13 cellular contexts compared by ENCODE assay signal in the genomic region with DNA sequence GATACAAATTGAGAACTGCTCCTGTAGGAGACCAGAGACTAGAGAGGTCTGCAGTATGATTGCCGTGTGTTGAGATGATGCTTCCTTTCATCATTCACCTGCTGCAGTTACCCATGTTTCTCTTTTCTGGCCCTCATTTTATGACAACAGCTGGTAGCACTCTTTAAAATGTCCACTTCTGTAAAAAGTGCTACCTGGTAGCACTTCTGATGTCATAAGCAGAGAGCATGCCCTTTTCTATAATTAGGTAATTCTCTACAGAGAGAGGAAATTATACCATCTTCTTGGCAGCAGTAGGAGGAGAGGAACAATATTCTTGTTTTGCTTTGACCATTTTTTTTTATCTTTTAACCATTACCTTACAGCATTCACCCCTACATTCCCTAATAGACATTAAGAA.
"Had no signal": no experiment of that assay in that cellular context is flagged by ENCODE, and none has a peak within 500 bp of the region (broad histone marks: within the 10 kb centered on the region; RNA-seq: fewer than 3 reads in every experiment).

No MANE protein-coding gene starts in this region.

- H3K4me1 ChIP-seq: thyroid gland had no signal

- H3K4me3 ChIP-seq: dorsolateral prefrontal cortex, spleen, thyroid gland had no signal

- DNase-seq: activated CD4-positive, alpha-beta T cell treated with anti-CD3 and anti-CD28 coated beads, Interleukin-2, amount 10 ng/mL, durations not matched to agents 24 days and 14 days; activated CD8-positive, alpha-beta memory T cell treated with anti-CD3 and anti-CD28 coated beads, Interleukin-2, amount 50 U/mL, for 4 hours; activated naive CD4-positive, alpha-beta T cell treated with anti-CD3 and anti-CD28 coated beads for 36 hours; activated T-cell treated with anti-CD3 and anti-CD28 coated beads, Interleukin-2, amount 50 U/mL, for 4 hours; aorta; brain microvascular endothelial cell; central memory CD4-positive, alpha-beta T cell; dorsolateral prefrontal cortex; retina; spleen; stimulated activated CD4-positive, alpha-beta T cell treated with anti-CD3 and anti-CD28 coated beads, Interleukin-4, amount 100 ng/mL, for 4 hours; stimulated activated naive CD4-positive, alpha-beta T cell; thyroid gland had no signal

- ATAC-seq: activated T-cell treated with anti-CD3 and anti-CD28 coated beads, Interleukin-2, amount 50 U/mL, for 4 hours had no signal

- H3K27ac ChIP-seq: brain microvascular endothelial cell, dorsolateral prefrontal cortex, spleen, thyroid gland had no signal

- H3K27me3 ChIP-seq: brain microvascular endothelial cell, dorsolateral prefrontal cortex, spleen, thyroid gland had no signal

- H3K36me3 ChIP-seq: brain microvascular endothelial cell, spleen, thyroid gland had no signal
